Comparison of ENCODE assay signal across 8 cellular contexts in the genomic region with DNA sequence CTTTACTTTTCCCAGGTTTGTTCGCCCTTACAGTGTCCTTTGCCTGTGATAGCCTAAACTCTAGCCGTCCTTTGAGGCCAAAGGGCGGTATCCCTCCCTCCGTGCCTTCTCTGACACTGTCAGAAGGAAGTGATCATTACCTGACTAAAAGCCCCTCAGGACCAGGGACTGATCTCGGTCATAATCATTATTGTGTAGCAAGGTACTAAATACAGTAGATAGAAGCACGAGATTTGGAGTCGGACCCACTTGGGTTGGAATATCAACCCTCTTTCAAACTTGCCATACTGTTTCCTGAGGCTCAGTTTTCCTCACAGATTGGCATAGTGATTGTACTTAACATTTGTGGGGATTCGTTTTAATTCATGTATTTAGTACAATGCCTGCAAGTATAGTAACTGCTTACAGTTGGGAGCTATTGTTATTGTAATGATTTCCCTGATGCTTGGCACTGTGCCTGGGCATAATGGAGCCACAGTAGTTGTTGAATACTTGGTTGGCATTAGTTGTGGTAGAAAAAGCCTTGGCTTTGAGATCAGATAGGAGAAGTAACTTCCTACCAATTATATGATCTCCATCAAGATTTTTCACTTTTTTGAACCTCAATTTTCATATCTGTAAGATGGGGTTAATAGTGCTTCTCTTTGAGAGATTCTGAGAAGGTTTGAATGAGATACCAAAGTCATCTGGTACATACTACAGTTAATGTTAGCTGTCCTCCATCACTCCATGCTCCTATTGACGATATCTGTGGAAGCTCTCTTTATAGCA. TPM values are rescaled to one million over a fixed set of nuclear protein-coding genes. Genes with fewer than 3 reads are reported as not detected.
A peak's percentile ranks its signal among the peaks of the same experiment; 100 is the strongest.
DNase-seq lines count a peak whose midpoint lies in the region; ATAC-seq and TF ChIP-seq lines count a peak whose summit lies in the region.

No MANE protein-coding gene starts in this region.

- DNase-seq in EH (ENCODE audit: low read depth): peak; percentile 13
- DNase-seq in NCI-H1105 treated with DMSO at 0.1 percent for 48 hours (lab: John Stamatoyannopoulos, UW): peak; percentile 54
- DNase-seq in effector memory CD4-positive, alpha-beta T cell: no peak
- DNase-seq in osteocyte (ENCODE audit: extremely low spot score, unreplicated experiment): no peak
- no peak for DNase-seq in stimulated activated CD4-positive, alpha-beta T cell treated with anti-CD3 and anti-CD28 coated beads, Interleukin-4, amount 100 ng/mL, for 4 hours
- no peak for DNase-seq in SIG-M5 (lab: John Stamatoyannopoulos, UW)
- no peak for DNase-seq in effector CD8-positive, alpha-beta T cell (lab: John Stamatoyannopoulos, UW)

- H3K4me1 ChIP-seq in effector memory CD4-positive, alpha-beta T cell (ENCODE audit: control insufficient read depth, insufficient read depth, low read length, poor library complexity, severe bottlenecking): peaks cover 7% of the 10 kb centered on the region

- no peaks in the 10 kb centered on the region for H3K27me3 ChIP-seq in effector memory CD4-positive, alpha-beta T cell (replicated peaks; ENCODE audit: control insufficient read depth, insufficient read depth, low read length, poor library complexity, severe bottlenecking)

- H3K4me1 Mint-ChIP-seq in osteocyte (ENCODE audit: unreplicated experiment): peaks cover 40% of the 10 kb centered on the region

- peak overlapping the region; percentile 98 for H3K4me3 Mint-ChIP-seq in osteocyte (ENCODE audit: unreplicated experiment)

- no peaks in the 10 kb centered on the region for H3K27me3 Mint-ChIP-seq in osteocyte (ENCODE audit: unreplicated experiment)

- peak overlapping the region; percentile 82 for H3K27ac ChIP-seq in effector memory CD4-positive, alpha-beta T cell (ENCODE audit: insufficient read depth, low read length, poor library complexity, severe bottlenecking)

- H3K36me3 ChIP-seq in effector memory CD4-positive, alpha-beta T cell (ENCODE audit: control insufficient read depth, insufficient read depth, low read length): peaks cover 16% of the 10 kb centered on the region

- TF ChIP-seq CTCF in osteocyte (IDR thresholded peaks at IDR 0.05): no peak

- no peaks in the 10 kb centered on the region for H3K9me3 ChIP-seq in effector memory CD4-positive, alpha-beta T cell (ENCODE audit: control insufficient read depth, low read length)

- no peaks in the 10 kb centered on the region for H3K9me3 Mint-ChIP-seq in osteocyte (ENCODE audit: unreplicated experiment)

- H3K4me3 ChIP-seq in effector memory CD4-positive, alpha-beta T cell (ENCODE audit: insufficient read depth, low read depth, low read length, poor library complexity, severe bottlenecking): peak overlapping the region; percentile 93

- H3K36me3 Mint-ChIP-seq in osteocyte (ENCODE audit: unreplicated experiment): peaks cover 15% of the 10 kb centered on the region

- ATAC-seq in HG03159 (IDR thresholded peaks at IDR 0.05; ENCODE audit: unreplicated experiment): no peak

- peak overlapping the region; percentile 100 for H3K27ac Mint-ChIP-seq in osteocyte (ENCODE audit: unreplicated experiment)

RNA-seq across cellular contexts. Expression of a gene that starts 0.8 kb away (rescaled TPM):
- 40.3 and 42.7 TPM in 2 replicates for total RNA-seq in osteocyte

RNA-seq across cellular contexts. Expression of a gene that starts 26.4 kb away (rescaled TPM):
- 1.2 and 1.4 TPM in 2 replicates for total RNA-seq in osteocyte

RNA-seq across cellular contexts. Expression of a gene that starts 27.2 kb away (rescaled TPM):
- 168 and 174 TPM in 2 replicates for total RNA-seq in osteocyte

RNA-seq across cellular contexts. Expression of a gene that starts 28.9 kb away (rescaled TPM):
- total RNA-seq in osteocyte: 9.2 and 11.6 TPM in 2 replicates

RNA-seq across cellular contexts. Expression of a gene that starts 54.7 kb away (rescaled TPM):
- total RNA-seq in osteocyte: 5.3 and 6.7 TPM in 2 replicates

Comparison
In these comparisons a context has a peak if more than half of its experiments do, and no peak if none do; other contexts are left out.
1. DNase-seq: peak in EH (single experiment) and NCI-H1105 treated with DMSO at 0.1 percent for 48 hours (single experiment); none in effector memory CD4-positive, alpha-beta T cell (0 of 3), osteocyte (single experiment), stimulated activated CD4-positive, alpha-beta T cell treated with anti-CD3 and anti-CD28 coated beads, Interleukin-4, amount 100 ng/mL, for 4 hours (0 of 2), SIG-M5 (single experiment) and effector CD8-positive, alpha-beta T cell (single experiment).